ENCODE assay signal across 8 cellular contexts in genomic region chr19:40420766-40421467, GRCh38. TPM values are rescaled to one million over a fixed set of nuclear protein-coding genes. Genes with fewer than 3 reads are reported as not detected.
DNase-seq lines count a peak whose midpoint lies in the region; ATAC-seq and TF ChIP-seq lines count a peak whose summit lies in the region.

No MANE protein-coding gene starts in this region.

- peaks cover 20% of the 10 kb centered on the region for H3K27me3 Mint-ChIP-seq in CD4-positive, CD25-positive, alpha-beta regulatory T cell

- H3K27ac ChIP-seq in CD4-positive, CD25-positive, alpha-beta regulatory T cell (ENCODE audit: insufficient read depth, low read length, poor library complexity, severe bottlenecking) = peak overlapping the region; percentile 82
- H3K27ac ChIP-seq in SJSA1 (peak overlapping the region; percentile 77), gastroesophageal sphincter (peak overlapping the region; percentile 92 to 100 (median 96)), neutrophil (peak overlapping the region; percentile 92), temporal lobe (ENCODE audit: low read depth, low read length) (peak overlapping the region; percentile 88)

- H3K36me3 ChIP-seq in CD4-positive, CD25-positive, alpha-beta regulatory T cell (ENCODE audit: control insufficient read depth, insufficient read depth, low read length) = peaks cover 6% of the 10 kb centered on the region
- peaks cover 22% of the 10 kb centered on the region for H3K36me3 ChIP-seq in SJSA1
- H3K36me3 ChIP-seq in gastroesophageal sphincter = peaks cover 0 to 16% of the 10 kb centered on the region in 2 donors
- H3K36me3 ChIP-seq in neutrophil = peaks cover 10% of the 10 kb centered on the region

- no peaks in the 10 kb centered on the region for H3K36me3 Mint-ChIP-seq in CD4-positive, CD25-positive, alpha-beta regulatory T cell

- no peaks in the 10 kb centered on the region for H3K9me3 ChIP-seq in CD4-positive, CD25-positive, alpha-beta regulatory T cell (ENCODE audit: control insufficient read depth in 2 of 2, low read length in 2 of 2)
- H3K9me3 ChIP-seq in SJSA1 (replicated peaks) = no peaks in the 10 kb centered on the region
- H3K9me3 ChIP-seq in gastroesophageal sphincter = no peaks in the 10 kb centered on the region
- H3K9me3 ChIP-seq in neutrophil = no peaks in the 10 kb centered on the region

- H3K9me3 Mint-ChIP-seq in CD4-positive, CD25-positive, alpha-beta regulatory T cell = peaks cover 0 to 2% (median 0%) of the 10 kb centered on the region in 7 donors

- no peak for TF ChIP-seq EP300 in gastroesophageal sphincter (IDR thresholded peaks at IDR 0.05)

- TF ChIP-seq POLR2A in gastroesophageal sphincter (IDR thresholded peaks at IDR 0.05) = peak; percentile 82 to 90

- no peaks in the 10 kb centered on the region for H3K27me3 ChIP-seq in CD4-positive, CD25-positive, alpha-beta regulatory T cell (ENCODE audit: control insufficient read depth, insufficient read depth, low read length)
- H3K27me3 ChIP-seq in SJSA1 (replicated peaks) (no peaks in the 10 kb centered on the region), gastroesophageal sphincter (no peaks in the 10 kb centered on the region), neutrophil (no peaks in the 10 kb centered on the region)

- DNase-seq in CD4-positive, CD25-positive, alpha-beta regulatory T cell = peak; percentile 68 to 78 (median 72)
- peak; percentile 75 for DNase-seq in LNCaP clone FGC (ENCODE audit: low read depth)
- peak; percentile 91 to 97 for DNase-seq in SJSA1 (ENCODE audit: low read depth in 1 of 2, low spot score in 2 of 2)
- peak; percentile 71 for DNase-seq in activated naive CD4-positive, alpha-beta T cell treated with anti-CD3 and anti-CD28 coated beads, Interleukin-2, amount 50 U/mL, for 16 hours

- 0 to 2% methylated on average over 7 to 11 of the region's 52 CpGs for whole genome bisulfite sequencing in gastroesophageal sphincter (ENCODE audit: low coverage in 1 of 2), 2 donors

- H3K4me3 Mint-ChIP-seq in CD4-positive, CD25-positive, alpha-beta regulatory T cell = peak overlapping the region; percentile 87 to 96 (median 90)

- H3K4me3 ChIP-seq in CD4-positive, CD25-positive, alpha-beta regulatory T cell (ENCODE audit: low read depth, low read length) = peak overlapping the region; percentile 78
- H3K4me3 ChIP-seq in LNCaP clone FGC (ENCODE audit: low read depth, low read length) (peak overlapping the region; percentile 67), SJSA1 (peak overlapping the region; percentile 44), gastroesophageal sphincter (peak overlapping the region; percentile 47 to 56), neutrophil (ENCODE audit: low read depth in 1 of 2, low read length in 1 of 2) (peak overlapping the region; percentile 89 to 93)

- ATAC-seq in CD4-positive, CD25-positive, alpha-beta regulatory T cell (ENCODE audit: low read depth in 2 of 2) = peak; percentile 33 to 44
- peak; percentile 38 for ATAC-seq in GM19463 (IDR thresholded peaks at IDR 0.05; ENCODE audit: unreplicated experiment)
- peak; percentile 87 for ATAC-seq in gastroesophageal sphincter

- peaks cover 36% of the 10 kb centered on the region for H3K4me1 ChIP-seq in CD4-positive, CD25-positive, alpha-beta regulatory T cell (ENCODE audit: control insufficient read depth, insufficient read depth, low read length, poor library complexity, severe bottlenecking)
- H3K4me1 ChIP-seq in SJSA1 (replicated peaks) (peaks cover 23% of the 10 kb centered on the region), gastroesophageal sphincter (peaks cover 0 to 58% (median 33%) of the 10 kb centered on the region in 3 donors), neutrophil (ENCODE audit: control insufficient read depth in 1 of 2, insufficient read depth in 1 of 2, low read depth in 1 of 2, low read length in 1 of 2) (peaks cover 42 to 46% of the 10 kb centered on the region in 2 experiments)

- TF ChIP-seq CTCF in LNCaP clone FGC (IDR thresholded peaks at IDR 0.05; ENCODE audit: control insufficient read depth, extremely low read depth, insufficient read depth) (peak; percentile 85), gastroesophageal sphincter (IDR thresholded peaks at IDR 0.05) (peak in 3 of 4 experiments; percentile 87 to 91 (median 90)), neutrophil (IDR thresholded peaks at IDR 0.05) (peak; percentile 73)

- H3K4me1 Mint-ChIP-seq in CD4-positive, CD25-positive, alpha-beta regulatory T cell = peaks cover 0 to 40% (median 27%) of the 10 kb centered on the region in 4 donors

- peak overlapping the region; percentile 94 to 97 (median 95) for H3K27ac Mint-ChIP-seq in CD4-positive, CD25-positive, alpha-beta regulatory T cell

RNA-seq across cellular contexts. Expression of gene SERTAD1, which starts 4.9 kb away (rescaled TPM):
- total RNA-seq in CD4-positive, CD25-positive, alpha-beta regulatory T cell = 17.0 TPM
- 1 to 10 TPM; 5.5 to 8.5 (median 5.9) TPM for polyA plus RNA-seq in CD4-positive, CD25-positive, alpha-beta regulatory T cell
- 25.7 and 38.1 TPM in 2 replicates for total RNA-seq in SJSA1 (2014; rRNA removed; shearing (Covaris generic))
- total RNA-seq in gastroesophageal sphincter (10 to 100 TPM; 16.6 to 22.1 (median 18.9) TPM), temporal lobe (0.98 TPM)

RNA-seq across cellular contexts. Expression of gene PRX, which starts 7.7 kb away (rescaled TPM):
- total RNA-seq in CD4-positive, CD25-positive, alpha-beta regulatory T cell = 1.3 TPM
- polyA plus RNA-seq in CD4-positive, CD25-positive, alpha-beta regulatory T cell = under 1 TPM in 3 of 4 donors, not detected in 1; 0.08 to 0.55 (median 0.22) TPM
- total RNA-seq in SJSA1 (2014; rRNA removed; shearing (Covaris generic)) = 0.88 and 2.4 TPM in 2 replicates
- 10 to 100 TPM in 1 of 4 donors, 1 to 10 TPM in 3; 4.5 to 12.7 (median 6.7) TPM for total RNA-seq in gastroesophageal sphincter
- total RNA-seq in temporal lobe = 2.5 TPM

RNA-seq across cellular contexts. Expression of gene SERTAD3, which starts 23.2 kb away (rescaled TPM):
- 19.5 TPM for total RNA-seq in CD4-positive, CD25-positive, alpha-beta regulatory T cell
- polyA plus RNA-seq in CD4-positive, CD25-positive, alpha-beta regulatory T cell = 1 to 10 TPM; 3.1 to 7.6 (median 6.3) TPM
- total RNA-seq in SJSA1 (2014; rRNA removed; shearing (Covaris generic)) = 16.1 and 16.3 TPM in 2 replicates
- 10 to 100 TPM; 22.1 to 30.2 (median 26.4) TPM for total RNA-seq in gastroesophageal sphincter
- total RNA-seq in temporal lobe = 3.4 TPM

RNA-seq across cellular contexts. Expression of gene HIPK4, which starts 30.9 kb away (rescaled TPM):
- not detected for total RNA-seq in CD4-positive, CD25-positive, alpha-beta regulatory T cell
- not detected for polyA plus RNA-seq in CD4-positive, CD25-positive, alpha-beta regulatory T cell
- 0.08 TPM in 1 of 2 replicates, not detected in the other for total RNA-seq in SJSA1 (2014; rRNA removed; shearing (Covaris generic))
- 1 to 10 TPM in 1 of 4 donors, under 1 TPM in 1, not detected in 2; 0.19 to 1.1 TPM for total RNA-seq in gastroesophageal sphincter
- total RNA-seq in temporal lobe = under 0.01 TPM

RNA-seq across cellular contexts. Expression of gene BLVRB, which starts 44.6 kb away (rescaled TPM):
- total RNA-seq in CD4-positive, CD25-positive, alpha-beta regulatory T cell = 6.2 TPM
- polyA plus RNA-seq in CD4-positive, CD25-positive, alpha-beta regulatory T cell = 10 to 100 TPM; 19.1 to 48.6 (median 24.1) TPM
- 106 and 116 TPM in 2 replicates for total RNA-seq in SJSA1 (2014; rRNA removed; shearing (Covaris generic))
- 100 to 1,000 TPM; 146 to 209 (median 164) TPM for total RNA-seq in gastroesophageal sphincter
- 17.5 TPM for total RNA-seq in temporal lobe

Comparison
In these comparisons a context has a peak if more than half of its experiments do, and no peak if none do; other contexts are left out.
1. Peak in every context shown above with its lines: DNase-seq, ATAC-seq, H3K4me3 ChIP-seq and H3K27ac ChIP-seq.